ENCODE assay signal across 1 cellular context in genomic region chr6:11111769-11112437, GRCh38.
TF ChIP-seq lines count a peak whose summit lies in the region.

No MANE protein-coding gene starts in this region.

TF ChIP-seq in K562, 482 proteins besides CTCF, POLR2A, EP300 and RAD21 (continues in another document):
- no peak for TF ChIP-seq GATAD2B (IDR thresholded peaks at IDR 0.05; ENCODE audit: borderline replicate concordance)
- TF ChIP-seq MTA2 (IDR thresholded peaks at IDR 0.05; ENCODE audit: low read depth) = no peak
- TF ChIP-seq ZNF639 (CRISPR knock-in tag; conservative IDR thresholded peaks at IDR 0.05 in 1 of 2, IDR thresholded peaks at IDR 0.05 in 1 of 2) = no peak; a peak in 1 of 4 replicates
- TF ChIP-seq NFATC3 (IDR thresholded peaks at IDR 0.05) = no peak
- TF ChIP-seq GATAD2A (IDR thresholded peaks at IDR 0.05) = no peak
- TF ChIP-seq ARID2 (IDR thresholded peaks at IDR 0.05) = no peak
- peak in 1 of 2 experiments; percentile 17 for TF ChIP-seq AFF1 (IDR thresholded peaks at IDR 0.05; ENCODE audit: low read depth in 1 of 2, partially characterized antibody in 2 of 2)
- TF ChIP-seq DACH1 (IDR thresholded peaks at IDR 0.05; ENCODE audit: partially characterized antibody) = no peak
- TF ChIP-seq SREBF2 (CRISPR knock-in tag; IDR thresholded peaks at IDR 0.05) = no peak
- TF ChIP-seq ELF1 (tag; IDR thresholded peaks at IDR 0.05) = peak; percentile 71; the same call in 1 of the 2 replicates
- no peak for TF ChIP-seq UBTF (IDR thresholded peaks at IDR 0.05; ENCODE audit: borderline replicate concordance in 1 of 2, low read depth in 2 of 2, low read length in 2 of 2)
- no peak for TF ChIP-seq SIN3B (IDR thresholded peaks at IDR 0.05; ENCODE audit: low read depth)
- TF ChIP-seq MTF1 (CRISPR knock-in tag; IDR thresholded peaks at IDR 0.05; ENCODE audit: borderline replicate concordance) = no peak
- TF ChIP-seq POLR3G (IDR thresholded peaks at IDR 0.05; ENCODE audit: extremely low read depth, insufficient read length, insufficient replicate concordance) = no peak
- TF ChIP-seq NKRF (IDR thresholded peaks at IDR 0.05; ENCODE audit: borderline replicate concordance) = 0 out of 2 replicates have a peak, but pooled peaks have one; percentile 58
- no peak for TF ChIP-seq FOS (IDR thresholded peaks at IDR 0.05; ENCODE audit: extremely low read depth, insufficient read length)
- TF ChIP-seq HNRNPH1 (optimal IDR thresholded peaks at IDR 0.05; ENCODE audit: low read depth, low read length) = no peak
- TF ChIP-seq BHLHE40 (IDR thresholded peaks at IDR 0.05; ENCODE audit: low read length) = no peak
- no peak for TF ChIP-seq NR1H2 (CRISPR knock-in tag; IDR thresholded peaks at IDR 0.05)
- TF ChIP-seq FOXO4 (CRISPR knock-in tag; IDR thresholded peaks at IDR 0.05) = no peak
- no peak for TF ChIP-seq HCFC1 (IDR thresholded peaks at IDR 0.05; ENCODE audit: low read depth, low read length)
- TF ChIP-seq CBFA2T2 (conservative IDR thresholded peaks at IDR 0.05) = no peak
- no peak for TF ChIP-seq COPS2 (conservative IDR thresholded peaks at IDR 0.05)
- TF ChIP-seq ZNF184 (CRISPR knock-in tag; IDR thresholded peaks at IDR 0.05) = no peak
- peak; percentile 44; the same call in 1 of the 2 replicates for TF ChIP-seq FOXJ2 (tag; IDR thresholded peaks at IDR 0.05)
- TF ChIP-seq MCM3 (IDR thresholded peaks at IDR 0.05) = no peak
- no peak for TF ChIP-seq ZNF143 (CRISPR knock-in tag; IDR thresholded peaks at IDR 0.05)
- no peak for TF ChIP-seq CGGBP1 (CRISPR knock-in tag; IDR thresholded peaks at IDR 0.05)
- TF ChIP-seq CXXC5 (CRISPR knock-in tag; IDR thresholded peaks at IDR 0.05) = peak; percentile 93
- no peak for TF ChIP-seq MCM2 (IDR thresholded peaks at IDR 0.05; ENCODE audit: low read depth)
- no peak for TF ChIP-seq USF1 (CRISPR knock-in tag; IDR thresholded peaks at IDR 0.05)
- TF ChIP-seq ZNF589 (CRISPR knock-in tag; IDR thresholded peaks at IDR 0.05; ENCODE audit: low read depth) = peak; percentile 68
- TF ChIP-seq YY1 (IDR thresholded peaks at IDR 0.05; ENCODE audit: borderline replicate concordance in 1 of 3, control insufficient read depth in 1 of 3, extremely low read depth in 1 of 3, insufficient read depth in 3 of 3, insufficient read length in 1 of 3, insufficient replicate concordance in 2 of 3, low read depth in 1 of 3, low read length in 2 of 3) = peak in 1 of 3 experiments; percentile 8
- TF ChIP-seq ELF2 (CRISPR knock-in tag; IDR thresholded peaks at IDR 0.05) = peak; percentile 60; the same call in 1 of the 2 replicates
- no peak for TF ChIP-seq GMEB1 (CRISPR knock-in tag; IDR thresholded peaks at IDR 0.05)
- TF ChIP-seq TSHZ1 (CRISPR knock-in tag; IDR thresholded peaks at IDR 0.05) = no peak
- no peak for TF ChIP-seq STAT5B (CRISPR knock-in tag; IDR thresholded peaks at IDR 0.05)
- TF ChIP-seq ATF6 (CRISPR knock-in tag; IDR thresholded peaks at IDR 0.05) = no peak
- TF ChIP-seq RB1 (IDR thresholded peaks at IDR 0.05; ENCODE audit: low read depth) = no peak
- no peak for TF ChIP-seq SUPT5H (IDR thresholded peaks at IDR 0.05)
- TF ChIP-seq ETV6 (IDR thresholded peaks at IDR 0.05; ENCODE audit: borderline replicate concordance in 1 of 2, low read depth in 2 of 2, low read length in 1 of 2) = no peak
- TF ChIP-seq ETV6 (CRISPR knock-in tag; IDR thresholded peaks at IDR 0.05; ENCODE audit: borderline replicate concordance) = no peak
- TF ChIP-seq ZNF384 (IDR thresholded peaks at IDR 0.05; ENCODE audit: low read depth, low read length) = no peak
